Comparison of ENCODE assay signal across 27 cellular contexts in the genomic region with DNA sequence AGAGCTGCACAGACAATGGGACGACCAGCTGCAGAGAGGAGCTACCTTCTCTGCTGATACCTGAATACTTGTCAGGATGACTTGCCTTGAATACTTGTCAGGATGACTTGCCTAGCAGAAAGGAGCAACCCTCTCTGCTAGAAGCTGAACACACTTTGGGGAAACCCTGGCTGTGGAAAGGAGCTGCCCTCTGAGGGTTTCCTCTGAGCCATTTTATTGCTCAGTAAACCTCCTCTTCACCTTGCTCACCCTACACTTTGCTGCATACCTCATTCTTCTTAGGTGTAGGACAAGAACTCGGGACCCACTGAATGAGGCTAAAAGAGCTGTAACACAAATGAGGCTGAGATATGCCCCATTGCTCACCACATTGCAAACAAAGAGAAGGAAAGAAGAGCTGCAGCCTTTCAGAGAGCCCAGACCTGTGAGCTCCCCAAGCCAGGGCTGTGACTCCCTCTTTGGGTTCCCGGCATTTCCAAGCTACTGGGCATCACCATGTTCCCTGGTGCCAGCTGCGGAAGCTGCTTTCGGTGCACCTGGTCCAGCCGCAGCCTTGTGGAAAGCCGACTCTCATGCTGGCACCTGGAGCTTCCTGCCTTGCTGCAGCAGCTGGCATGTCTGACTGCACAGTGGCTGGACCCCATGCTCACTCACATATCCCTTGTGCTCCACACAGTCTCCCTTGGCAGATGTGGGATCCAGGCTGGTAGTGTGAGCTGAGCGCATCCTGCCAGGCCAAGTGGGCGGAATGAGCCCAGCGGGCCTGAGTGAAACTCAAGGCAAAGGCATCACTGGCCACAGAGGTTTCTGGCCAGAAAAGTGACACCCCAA.
DNase-seq lines count a peak whose midpoint lies in the region; ATAC-seq, FAIRE-seq and TF ChIP-seq lines count a peak whose summit lies in the region.
"Had no signal": no experiment of that assay in that cellular context is flagged by ENCODE, and none has a peak within 500 bp of the region (broad histone marks: within the 10 kb centered on the region; RNA-seq: fewer than 3 reads in every experiment).

No MANE protein-coding gene starts in this region.

- ATAC-seq in GM23338 (no peak), HG02759 (IDR thresholded peaks at IDR 0.05; ENCODE audit: unreplicated experiment) (no peak), WTC11 (no peak)
- ATAC-seq: A549, left lung had no signal

- H2AK5ac ChIP-seq in H1 (ENCODE audit: low read depth, low read length): no peak overlapping the region
- H2AK5ac ChIP-seq in mesenchymal stem cell (ENCODE audit: low read length, severe bottlenecking): no peak overlapping the region

- H3K9me3 ChIP-seq in H1 (ENCODE audit: insufficient read depth in 2 of 2, low read depth in 1 of 2, low read length in 1 of 2) (0 out of 4 replicates have a peak, but pooled peaks cover 0 to 3% of the 10 kb centered on the region in 2 experiments), mesenchymal stem cell (ENCODE audit: control insufficient read depth, low read length) (no peaks in the 10 kb centered on the region)
- H3K9me3 ChIP-seq: A549 had no signal

- H3K4ac ChIP-seq in H1 (replicated peaks; ENCODE audit: insufficient read length, low read depth, low read length): no peak overlapping the region
- no peak overlapping the region for H3K4ac ChIP-seq in mesenchymal stem cell (ENCODE audit: low read depth in 1 of 2, low read length in 2 of 2)

- no peak overlapping the region for H3K4me3 Mint-ChIP-seq in GM23338
- no peak overlapping the region for H3K4me3 Mint-ChIP-seq in WTC11
- H3K4me3 Mint-ChIP-seq: activated CD4-positive, alpha-beta memory T cell treated with anti-CD3 and anti-CD28 coated beads, Interleukin-2, amount 10 ng/mL, durations not matched to agents 7 days and 5 days; activated naive CD8-positive, alpha-beta T cell treated with anti-CD3 and anti-CD28 coated beads, Interleukin-2, amount 10 ng/mL, durations not matched to agents 7 days and 5 days; B cell; naive B cell had no signal

- no peak for TF ChIP-seq RAD21 in H1 (IDR thresholded peaks at IDR 0.05 in 1 of 2, conservative IDR thresholded peaks at IDR 0.05 in 1 of 2; ENCODE audit: low read depth in 2 of 2, low read length in 2 of 2)

- peaks cover 7% of the 10 kb centered on the region; the same call in 1 of the 2 replicates for H3K36me3 ChIP-seq in GM23338 (ENCODE audit: insufficient read depth)
- no peaks in the 10 kb centered on the region for H3K36me3 ChIP-seq in H1 (ENCODE audit: control insufficient read depth in 2 of 4, insufficient read depth in 4 of 4, low read length in 3 of 4)
- no peaks in the 10 kb centered on the region for H3K36me3 ChIP-seq in mesenchymal stem cell (ENCODE audit: control insufficient read depth in 1 of 2, insufficient read depth in 2 of 2, low read depth in 1 of 2, low read length in 2 of 2)
- H3K36me3 ChIP-seq: left lung had no signal

- H3K27ac ChIP-seq in GM23338 (ENCODE audit: low read depth) (no peak overlapping the region), H1 (ENCODE audit: low read depth, low read length) (no peak overlapping the region), mesenchymal stem cell (ENCODE audit: low read length, poor library complexity, severe bottlenecking) (no peak overlapping the region)
- H3K27ac ChIP-seq: A549, HL-60, left lung, RWPE1, VCaP had no signal

- H3K9ac ChIP-seq in H1 (replicated peaks in 1 of 4; ENCODE audit: extremely low read depth in 1 of 4, low read depth in 3 of 4, low read length in 3 of 4): no peak overlapping the region
- no peak overlapping the region for H3K9ac ChIP-seq in mesenchymal stem cell (ENCODE audit: low read length)

- no peak for TF ChIP-seq POLR2A in H1 (IDR thresholded peaks at IDR 0.05; ENCODE audit: control extremely low read depth in 1 of 2, low read depth in 2 of 2, low read length in 2 of 2)

- H4K20me1 ChIP-seq in GM23338 (replicated peaks; ENCODE audit: insufficient read depth) (no peaks in the 10 kb centered on the region), H1 (replicated peaks in 1 of 2; ENCODE audit: control insufficient read depth in 1 of 2, insufficient read depth in 2 of 2, low read length in 2 of 2) (no peaks in the 10 kb centered on the region)

- 0 out of 2 replicates have a peak overlapping the region, but pooled peaks have one; percentile 32 for H2AFZ ChIP-seq in GM23338
- H2AFZ ChIP-seq in H1 (ENCODE audit: low read length): 0 out of 2 replicates have a peak overlapping the region, but pooled peaks have one; percentile 44
- no peak overlapping the region for H2AFZ ChIP-seq in mesenchymal stem cell (ENCODE audit: low read depth, low read length)

- H3K27me3 ChIP-seq in GM23338 (ENCODE audit: insufficient read depth): no peaks in the 10 kb centered on the region
- no peaks in the 10 kb centered on the region for H3K27me3 ChIP-seq in H1 (replicated peaks in 1 of 4; ENCODE audit: control insufficient read depth in 3 of 4, extremely low read depth in 1 of 4, insufficient read depth in 3 of 4, low read length in 3 of 4)
- no peaks in the 10 kb centered on the region for H3K27me3 ChIP-seq in mesenchymal stem cell (ENCODE audit: control insufficient read depth in 1 of 2, insufficient read depth in 1 of 2, low read length in 2 of 2)
- H3K27me3 ChIP-seq: left lung had no signal

- POLR2A ChIA-PET in H1 (lab: Charles Lee; ENCODE audit: partially characterized antibody): no interaction called here
- POLR2A ChIA-PET in WTC11 (lab: Charles Lee): no interaction called here

- no peak overlapping the region for H4K91ac ChIP-seq in H1 (replicated peaks; ENCODE audit: insufficient read length, low read length)
- no peak overlapping the region for H4K91ac ChIP-seq in mesenchymal stem cell (ENCODE audit: low read length)

- H3K79me2 ChIP-seq in GM23338 (replicated peaks; ENCODE audit: insufficient read depth) (no peaks in the 10 kb centered on the region), H1 (ENCODE audit: control insufficient read depth in 1 of 2, insufficient read depth in 2 of 2, low read length in 2 of 2) (no peaks in the 10 kb centered on the region)

- H2BK120ac ChIP-seq in H1 (replicated peaks; ENCODE audit: low read depth, low read length) (no peak overlapping the region), mesenchymal stem cell (ENCODE audit: low read depth, low read length) (no peak overlapping the region)

- no peak overlapping the region for H3K56ac ChIP-seq in H1 (replicated peaks; ENCODE audit: insufficient read length, low read depth, low read length)

- H3K14ac ChIP-seq in H1 (ENCODE audit: insufficient read length) (no peak overlapping the region), mesenchymal stem cell (ENCODE audit: low read length in 2 of 2) (no peak overlapping the region)

- H3K18ac ChIP-seq in H1 (ENCODE audit: extremely low read depth, low read length): no peak overlapping the region
- no peak overlapping the region for H3K18ac ChIP-seq in mesenchymal stem cell (ENCODE audit: low read depth in 1 of 2, low read length in 2 of 2)

- no peak for TF ChIP-seq EP300 in H1 (IDR thresholded peaks at IDR 0.05; ENCODE audit: borderline replicate concordance in 1 of 2, low read depth in 2 of 2, low read length in 2 of 2)

- DNase-seq in NCI-H345 (lab: John Stamatoyannopoulos, UW) (peak; percentile 36), NCI-H345 treated with DMSO at 0.1 percent for 48 hours (lab: John Stamatoyannopoulos, UW; ENCODE audit: unreplicated experiment) (no peak), GM23338 (ENCODE audit: low spot score) (no peak), NCI-H510A treated with DMSO at 0.1 percent for 48 hours (lab: John Stamatoyannopoulos, UW) (peak; percentile 45), H1 (ENCODE audit: low read depth in 1 of 2, low spot score in 2 of 2) (no peak), mesenchymal stem cell (no peak), WTC11 (ENCODE audit: low spot score) (no peak)
- DNase-seq: activated CD4-positive, alpha-beta memory T cell treated with anti-CD3 and anti-CD28 coated beads, Interleukin-2, amount 10 ng/mL, durations not matched to agents 7 days and 5 days; activated naive CD8-positive, alpha-beta T cell treated with anti-CD3 and anti-CD28 coated beads, Interleukin-2, amount 10 ng/mL, durations not matched to agents 7 days and 5 days; activated T-cell treated with anti-CD3 and anti-CD28 coated beads for 4 hours; DMS79 treated with DMSO at 0.1 percent for 48 hours; H7; hypothalamus; Kasumi-1; left lung; naive B cell; NCI-H1930; NCI-H526 treated with DMSO at 0.1 percent for 48 hours; small intestine; stimulated activated CD4-positive, alpha-beta T cell treated with anti-CD3 and anti-CD28 coated beads, Interleukin-1b, Interleukin-23, amount 100 ng/mL, for 48 hours had no signal

- H4K8ac ChIP-seq in H1 (ENCODE audit: extremely low read depth, insufficient read depth, low read length): no peak overlapping the region
- no peak overlapping the region for H4K8ac ChIP-seq in mesenchymal stem cell (ENCODE audit: low read length)

- no peak overlapping the region for H4K5ac ChIP-seq in H1 (ENCODE audit: insufficient read length, low read depth, low read length)

- H3K9me3 Mint-ChIP-seq in GM23338 (no peaks in the 10 kb centered on the region; the same call in 2 of the 3 replicates), WTC11 (peaks cover 9% of the 10 kb centered on the region; the same call in 1 of the 2 replicates)

- no peak overlapping the region for H2BK5ac ChIP-seq in H1 (ENCODE audit: low read depth, low read length)
- H2BK5ac ChIP-seq in mesenchymal stem cell (ENCODE audit: low read depth, low read length, poor library complexity, severe bottlenecking): no peak overlapping the region

- no peaks in the 10 kb centered on the region for H3K9me2 ChIP-seq in GM23338 (ENCODE audit: insufficient read depth)

- no peak overlapping the region for H2BK20ac ChIP-seq in H1 (ENCODE audit: low read length)

- H3K79me1 ChIP-seq in H1 (ENCODE audit: low read depth, low read length) (no peaks in the 10 kb centered on the region), mesenchymal stem cell (replicated peaks; ENCODE audit: low read length, poor library complexity, severe bottlenecking) (no peaks in the 10 kb centered on the region)

- H3K23me2 ChIP-seq in H1 (ENCODE audit: low read depth, low read length): no peaks in the 10 kb centered on the region

- no peak overlapping the region for H3K4me3 ChIP-seq in GM23338
- H3K4me3 ChIP-seq in H1 (ENCODE audit: extremely low read depth in 1 of 4, insufficient read depth in 2 of 4, low read depth in 3 of 4, low read length in 4 of 4): no peak overlapping the region
- H3K4me3 ChIP-seq in mesenchymal stem cell (ENCODE audit: insufficient read depth in 1 of 2, low read depth in 1 of 2, low read length in 2 of 2): no peak overlapping the region
- H3K4me3 ChIP-seq: A549, left lung had no signal

- TF ChIP-seq CTCF in GM23338 (conservative IDR thresholded peaks at IDR 0.05; ENCODE audit: low read depth in 2 of 2) (no peak), H1 (IDR thresholded peaks at IDR 0.05; ENCODE audit: control extremely low read depth in 1 of 3, insufficient read depth in 1 of 3, low read depth in 1 of 3, low read length in 3 of 3) (no peak), WTC11 (IDR thresholded peaks at IDR 0.05) (no peak)

- H3K27me3 Mint-ChIP-seq in GM23338 (ENCODE audit: insufficient read depth, low read depth, poor library complexity) (peaks cover 2% of the 10 kb centered on the region), WTC11 (ENCODE audit: low read depth) (no peaks in the 10 kb centered on the region)
- H3K27me3 Mint-ChIP-seq: activated naive CD8-positive, alpha-beta T cell treated with anti-CD3 and anti-CD28 coated beads, Interleukin-2, amount 10 ng/mL, durations not matched to agents 7 days and 5 days; B cell; naive B cell had no signal

- H3K23ac ChIP-seq in H1 (ENCODE audit: insufficient read length) (no peak overlapping the region), mesenchymal stem cell (ENCODE audit: low read length in 2 of 2) (no peak overlapping the region)

- no peak overlapping the region for H2BK12ac ChIP-seq in H1 (ENCODE audit: low read depth, low read length)
- H2BK12ac ChIP-seq in mesenchymal stem cell (ENCODE audit: low read length in 2 of 2): no peak overlapping the region

- no peak overlapping the region for H2BK15ac ChIP-seq in H1 (ENCODE audit: low read length)
- no peak overlapping the region for H2BK15ac ChIP-seq in mesenchymal stem cell (ENCODE audit: low read depth, poor library complexity, severe bottlenecking)

- 92% methylated on average over 10 of the region's 10 CpGs; no CpG with 5 or more reads in 1 of the 2 experiments for WGBS in H1 (ENCODE audit: extremely low coverage in 1 of 2, insufficient coverage in 1 of 2, insufficient read length in 1 of 2, insufficient replicate concordance in 2 of 2, low coverage in 1 of 2, low lambda C conversion rate in 2 of 2, missing lambda C conversion rate in 1 of 2), 2 experiments
- 93% methylated on average over 10 of the region's 10 CpGs for WGBS in mesenchymal stem cell

- no peak overlapping the region for H3K4me2 ChIP-seq in GM23338
- H3K4me2 ChIP-seq in H1 (ENCODE audit: insufficient read depth in 1 of 2, low read depth in 2 of 2, low read length in 2 of 2): no peak overlapping the region
- no peak overlapping the region for H3K4me2 ChIP-seq in mesenchymal stem cell (ENCODE audit: low read length, poor library complexity, severe bottlenecking)
- H3K4me2 ChIP-seq: A549 had no signal

- H3K4me1 ChIP-seq in GM23338 (ENCODE audit: insufficient read depth) (no peaks in the 10 kb centered on the region), H1 (replicated peaks in 1 of 4; ENCODE audit: control insufficient read depth in 3 of 4, insufficient read depth in 4 of 4, low read length in 3 of 4) (no peaks in the 10 kb centered on the region), mesenchymal stem cell (ENCODE audit: control insufficient read depth, insufficient read depth, low read depth, low read length) (peaks cover 2% of the 10 kb centered on the region)
- H3K4me1 ChIP-seq: A549, left lung had no signal

- CTCF ChIA-PET in H1 (lab: Charles Lee; ENCODE audit: partially characterized antibody) (interaction anchor here (1.5 to 1.8 kb wide), 2 partner anchors 9 to 12 kb away, joined by 5 to 6 read pairs; no protein-coding TSS in a partner anchor), WTC11 (lab: Charles Lee) (no interaction called here)

- no peaks in the 10 kb centered on the region for H3F3A ChIP-seq in GM23338 (replicated peaks; ENCODE audit: low read depth)

- H3K36me3 Mint-ChIP-seq in GM23338 (ENCODE audit: low read depth): no peaks in the 10 kb centered on the region
- H3K36me3 Mint-ChIP-seq in WTC11: no peaks in the 10 kb centered on the region

- H3K27ac Mint-ChIP-seq in GM23338 (no peak overlapping the region), WTC11 (no peak overlapping the region)
- H3K27ac Mint-ChIP-seq: activated CD4-positive, alpha-beta memory T cell treated with anti-CD3 and anti-CD28 coated beads, Interleukin-2, amount 10 ng/mL, durations not matched to agents 7 days and 5 days; activated naive CD8-positive, alpha-beta T cell treated with anti-CD3 and anti-CD28 coated beads, Interleukin-2, amount 10 ng/mL, durations not matched to agents 7 days and 5 days; B cell had no signal

- no peak for FAIRE-seq in H1 (lab: Jason Lieb, UNC)
- FAIRE-seq: A549, small intestine, urothelium cell line had no signal

- H3K4me1 Mint-ChIP-seq in GM23338 (no peaks in the 10 kb centered on the region), WTC11 (no peaks in the 10 kb centered on the region)
- H3K4me1 Mint-ChIP-seq: B cell, naive B cell had no signal

Comparison
In these comparisons a context has a peak if more than half of its experiments do, and no peak if none do; other contexts are left out.
1. DNase-seq: peak in NCI-H345 (single experiment) and NCI-H510A treated with DMSO at 0.1 percent for 48 hours (single experiment); none in NCI-H345 treated with DMSO at 0.1 percent for 48 hours (single experiment), GM23338 (single experiment), H1 (0 of 2), mesenchymal stem cell (single experiment) and WTC11 (single experiment).